Comparison of ENCODE assay signal across 10 cellular contexts in the genomic region with DNA sequence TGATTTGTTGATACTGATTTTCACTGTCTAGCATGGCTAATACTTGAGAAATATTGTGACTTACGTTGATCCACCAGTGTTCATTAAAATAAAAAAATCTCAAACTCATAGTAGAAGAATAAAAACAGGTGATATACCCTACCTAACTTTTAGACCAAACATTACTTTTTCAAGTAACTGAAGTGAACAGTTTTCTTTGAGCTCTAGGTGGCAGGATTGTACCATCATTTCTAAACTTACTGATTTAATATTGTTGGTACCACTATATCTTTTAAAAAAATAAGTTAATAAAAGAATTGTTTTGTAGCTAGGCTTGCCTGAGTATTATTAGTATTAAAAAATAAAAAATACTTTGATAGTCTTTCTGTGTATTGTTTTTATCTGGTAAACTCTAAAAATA. TPM values are rescaled to one million over a fixed set of nuclear protein-coding genes. Genes with fewer than 3 reads are reported as not detected.
DNase-seq lines count a peak whose midpoint lies in the region; ATAC-seq and TF ChIP-seq lines count a peak whose summit lies in the region.
"Had no signal": no experiment of that assay in that cellular context is flagged by ENCODE, and none has a peak within 500 bp of the region (broad histone marks: within the 10 kb centered on the region; RNA-seq: fewer than 3 reads in every experiment).

No MANE protein-coding gene starts in this region.

- H4K5ac ChIP-seq in IMR-90 (ENCODE audit: low read depth, low read length): no peak overlapping the region

- TF ChIP-seq CTCF in CD4-positive, alpha-beta T cell (IDR thresholded peaks at IDR 0.05): peak; percentile 36
- peak; percentile 47 for TF ChIP-seq CTCF in IMR-90 (conservative IDR thresholded peaks at IDR 0.05; ENCODE audit: low read depth, low read length)
- TF ChIP-seq CTCF in astrocyte of the cerebellum (IDR thresholded peaks at IDR 0.05; ENCODE audit: low read depth, low read length, missing control alignments): no peak
- TF ChIP-seq CTCF in right lobe of liver (IDR thresholded peaks at IDR 0.05): peak; percentile 17 to 40 (median 33)

- no peaks in the 10 kb centered on the region for H3K9me3 Mint-ChIP-seq in CD4-positive, alpha-beta T cell
- H3K9me3 Mint-ChIP-seq: stimulated activated naive CD8-positive, alpha-beta T cell treated with anti-CD3 and anti-CD28 coated beads, Interleukin-15, Interleukin-2, amounts not matched to agents 100 ng/mL and 50 ng/mL, for 24 hours had no signal

- H3K9ac ChIP-seq in IMR-90 (ENCODE audit: low read depth, low read length): no peak overlapping the region

- in situ Hi-C loops in IMR-90 (cut with MboI; ENCODE audit: low sequenced_read_pairs): no loop called here
- in situ Hi-C loops in astrocyte of the cerebellum (cut with HindIII; ENCODE audit: low sequenced_read_pairs): no loop called here

- H3K27me3 ChIP-seq in CD4-positive, alpha-beta T cell (ENCODE audit: control insufficient read depth, insufficient read depth, low read length): no peaks in the 10 kb centered on the region
- H3K27me3 ChIP-seq in IMR-90 (ENCODE audit: control insufficient read depth, insufficient read depth, low read length) (no peaks in the 10 kb centered on the region), right lobe of liver (no peaks in the 10 kb centered on the region)

- no peak overlapping the region for H2AK9ac ChIP-seq in IMR-90 (replicated peaks; ENCODE audit: low read depth, low read length, poor library complexity)

- no peak overlapping the region for H3K18ac ChIP-seq in IMR-90 (ENCODE audit: low read depth, low read length)

- no peak overlapping the region for H3K4me2 ChIP-seq in IMR-90 (ENCODE audit: low read depth, low read length)

- H4K8ac ChIP-seq in IMR-90 (ENCODE audit: low read depth in 2 of 2, low read length in 2 of 2): no peak overlapping the region

- H3K4me3 Mint-ChIP-seq in CD4-positive, alpha-beta T cell: no peak overlapping the region
- H3K4me3 Mint-ChIP-seq: stimulated activated naive CD8-positive, alpha-beta T cell treated with anti-CD3 and anti-CD28 coated beads, Interleukin-15, Interleukin-2, amounts not matched to agents 100 ng/mL and 50 ng/mL, for 24 hours had no signal

- H3K4ac ChIP-seq in IMR-90 (ENCODE audit: low read depth, low read length): no peak overlapping the region

- H2BK15ac ChIP-seq in IMR-90 (ENCODE audit: low read depth, low read length): no peak overlapping the region

- dilution Hi-C loops in IMR-90 (cut with HindIII; ENCODE audit: low sequenced_read_pairs, unreplicated experiment): no loop called here

- H3K23ac ChIP-seq in IMR-90 (ENCODE audit: low read depth, low read length): no peak overlapping the region

- CTCF ChIA-PET in CD4-positive, alpha-beta T cell (lab: Charles Lee): interaction anchor here (1.2 kb wide), 1 partner anchor 331 kb away, joined by 3 read pairs; no protein-coding TSS in a partner anchor
- CTCF ChIA-PET in IMR-90 (lab: Yijun Ruan, JAX): interaction anchor here (0.6 to 0.7 kb wide), 2 partner anchors 404 to 453 kb away, joined by 3 read pairs; no protein-coding TSS in a partner anchor

- H3K4me3 ChIP-seq in IMR-90 (ENCODE audit: insufficient read depth, low read depth, low read length) (no peak overlapping the region), astrocyte of the cerebellum (ENCODE audit: low read depth, low read length) (no peak overlapping the region), right lobe of liver (no peak overlapping the region)

- H2AK5ac ChIP-seq in IMR-90 (ENCODE audit: low read depth, low read length): no peak overlapping the region

- TF ChIP-seq POLR2A in IMR-90 (IDR thresholded peaks at IDR 0.05; ENCODE audit: low read depth, low read length) (no peak), right lobe of liver (IDR thresholded peaks at IDR 0.05) (no peak)

- no peak overlapping the region for H2AFZ ChIP-seq in IMR-90 (replicated peaks; ENCODE audit: low read length, poor library complexity)

- WGBS in IMR-90 (ENCODE audit: extremely low coverage in 2 of 2, insufficient read length in 1 of 2), 2 experiments: no CpG with 5 or more reads among the region's 1 CpG
- 70% methylated on average over 1 of the region's 1 CpG for WGBS in right lobe of liver (ENCODE audit: insufficient coverage, low coverage, low lambda C conversion rate, missing lambda C conversion rate)

- peaks cover 25 to 28% of the 10 kb centered on the region in 2 experiments; a peak in 3 of 4 replicates for H3K79me1 ChIP-seq in IMR-90 (ENCODE audit: low read depth in 1 of 2, low read length in 2 of 2)

- no peaks in the 10 kb centered on the region for H3K4me1 ChIP-seq in IMR-90 (ENCODE audit: control insufficient read depth, insufficient read depth, low read length)
- no peaks in the 10 kb centered on the region for H3K4me1 ChIP-seq in right lobe of liver

- H4K91ac ChIP-seq in IMR-90 (ENCODE audit: insufficient read depth, low read depth, low read length): no peak overlapping the region

- no peaks in the 10 kb centered on the region for H3K27me3 Mint-ChIP-seq in CD4-positive, alpha-beta T cell
- H3K27me3 Mint-ChIP-seq: stimulated activated naive CD8-positive, alpha-beta T cell treated with anti-CD3 and anti-CD28 coated beads, Interleukin-15, Interleukin-2, amounts not matched to agents 100 ng/mL and 50 ng/mL, for 24 hours had no signal

- no peak overlapping the region for H2BK120ac ChIP-seq in IMR-90 (ENCODE audit: low read depth, low read length)

- peak; percentile 55 for TF ChIP-seq RAD21 in IMR-90 (IDR thresholded peaks at IDR 0.05; ENCODE audit: low read length)

- peak overlapping the region; percentile 6 for H3K27ac Mint-ChIP-seq in CD4-positive, alpha-beta T cell
- H3K27ac Mint-ChIP-seq: stimulated activated naive CD8-positive, alpha-beta T cell treated with anti-CD3 and anti-CD28 coated beads, Interleukin-15, Interleukin-2, amounts not matched to agents 100 ng/mL and 50 ng/mL, for 24 hours had no signal

- H3K9me1 ChIP-seq in IMR-90 (ENCODE audit: insufficient read depth, low read length): no peaks in the 10 kb centered on the region

- no peak overlapping the region for H3K56ac ChIP-seq in IMR-90 (ENCODE audit: extremely low read depth, insufficient read depth, low read length)

- no peak overlapping the region for H2BK5ac ChIP-seq in IMR-90 (ENCODE audit: low read depth, low read length, poor library complexity, severe bottlenecking)

- H3K27ac ChIP-seq in CD4-positive, alpha-beta T cell (ENCODE audit: low read depth, low read length): no peak overlapping the region
- H3K27ac ChIP-seq in IMR-90 (ENCODE audit: insufficient read depth, low read length) (no peak overlapping the region), right lobe of liver (no peak overlapping the region)

- no TSS peak for BruUV-seq in IMR-90 (replicated peaks; lab: Mats Ljungman, UMichigan)

- H3K9me3 ChIP-seq in CD4-positive, alpha-beta T cell (ENCODE audit: control insufficient read depth, low read length): no peaks in the 10 kb centered on the region
- no peaks in the 10 kb centered on the region for H3K9me3 ChIP-seq in IMR-90 (ENCODE audit: control insufficient read depth, insufficient read depth, low read length)
- H3K9me3 ChIP-seq in right lobe of liver: no peaks in the 10 kb centered on the region

- H3K4me1 Mint-ChIP-seq in CD4-positive, alpha-beta T cell (ENCODE audit: low read depth): peaks cover 38% of the 10 kb centered on the region

- ATAC-seq in CD4-positive, alpha-beta T cell (ENCODE audit: poor library complexity): no peak
- ATAC-seq in IMR-90 (ENCODE audit: low read depth) (peak; percentile 27; the same call in 1 of the 2 replicates), right lobe of liver (no peak), GM19324 (IDR thresholded peaks at IDR 0.05; ENCODE audit: low FRiP score, unreplicated experiment) (no peak)

- H3K14ac ChIP-seq in IMR-90 (replicated peaks; ENCODE audit: low read depth, low read length): no peak overlapping the region

- DNase-seq in CD4-positive, alpha-beta T cell: no peak
- peak; percentile 41 for DNase-seq in IMR-90
- DNase-seq in astrocyte of the cerebellum (ENCODE audit: low read depth): peak; percentile 19
- DNase-seq in right lobe of liver: no peak
- DNase-seq in activated naive CD4-positive, alpha-beta T cell treated with Interleukin-2 at 50 U/mL for 16 hours: no peak
- DNase-seq in stimulated activated CD4-positive, alpha-beta T cell treated with anti-CD3 and anti-CD28 coated beads, Interleukin-4, amount 100 ng/mL, for 4 hours: no peak
- DNase-seq in GDM1 (lab: John Stamatoyannopoulos, UW): no peak
- DNase-seq: NCI-H2227 treated with DMSO at 0.1 percent for 48 hours had no signal

- H3K36me3 Mint-ChIP-seq in CD4-positive, alpha-beta T cell (ENCODE audit: low read depth): peaks cover 90% of the 10 kb centered on the region

- H3K36me3 ChIP-seq in IMR-90 (ENCODE audit: control insufficient read depth, insufficient read depth, low read length) (peaks cover 27% of the 10 kb centered on the region), right lobe of liver (peaks cover 0 to 53% (median 0%) of the 10 kb centered on the region in 4 donors)

- no peak overlapping the region for H2BK20ac ChIP-seq in IMR-90 (ENCODE audit: low read depth, low read length)

- intact Hi-C loops in CD4-positive, alpha-beta T cell (cut with DNase I, micrococcal nuclease): loop anchor here in 1 of 2 experiments (10.0 kb wide), 1 partner anchor 1152 kb away; no protein-coding TSS in a partner anchor
- intact Hi-C loops in IMR-90 (cut with micrococcal nuclease) (no loop called here), right lobe of liver (cut with DNase I) (no loop called here)

- H4K20me1 ChIP-seq in IMR-90 (ENCODE audit: insufficient read depth, low read length): peaks cover 9% of the 10 kb centered on the region; the same call in 1 of the 2 replicates

- POLR2A ChIA-PET in CD4-positive, alpha-beta T cell (lab: Charles Lee): interaction anchor here (0.6 kb wide), 1 partner anchor 23 kb away, joined by 3 read pairs; no protein-coding TSS in a partner anchor
- POLR2A ChIA-PET in IMR-90 (lab: Charles Lee; ENCODE audit: unreplicated experiment): no interaction called here

RNA-seq across cellular contexts. Expression of a gene that starts 21.5 kb away (rescaled TPM):
- 10 to 100 TPM; 65.4 to 66.5 TPM for total RNA-seq in CD4-positive, alpha-beta T cell
- total RNA-seq in IMR-90 (2012; rRNA removed) (29.6 and 44.7 TPM in 2 replicates), right lobe of liver (10 to 100 TPM; 11.1 to 23.8 (median 18.3) TPM)
- polyA plus RNA-seq in IMR-90 (2012; rRNA removed): 22.1 and 22.3 TPM in 2 replicates
- polyA plus RNA-seq in IMR-90 (2012; cell fraction: cytosol; rRNA removed): 4.0 and 7.3 TPM in 2 replicates
- polyA plus RNA-seq in IMR-90 (2012; cell fraction: nucleus; rRNA removed; ENCODE audit: low replicate concordance): 1.1 and 9.4 TPM in 2 replicates

RNA-seq across cellular contexts. Expression of a gene that starts 38.1 kb away (rescaled TPM):
- total RNA-seq in CD4-positive, alpha-beta T cell: 1 to 10 TPM; 4.3 to 5.5 TPM
- total RNA-seq in IMR-90 (2012; rRNA removed) (2.0 and 12.8 TPM in 2 replicates), right lobe of liver (10 to 100 TPM in 5 of 6 experiments, 1 to 10 TPM in 1; 9.5 to 20.1 (median 12.1) TPM)
- 13.7 and 15.9 TPM in 2 replicates for polyA plus RNA-seq in IMR-90 (2012; rRNA removed)
- 3.4 and 3.8 TPM in 2 replicates for polyA plus RNA-seq in IMR-90 (2012; cell fraction: cytosol; rRNA removed)
- polyA plus RNA-seq in IMR-90 (2012; cell fraction: nucleus; rRNA removed; ENCODE audit: low replicate concordance): 0.87 and 4.0 TPM in 2 replicates

RNA-seq across cellular contexts. Expression of a gene that starts 43.1 kb away (rescaled TPM):
- under 1 TPM; 0.22 to 0.25 TPM for total RNA-seq in CD4-positive, alpha-beta T cell
- total RNA-seq in IMR-90 (2012; rRNA removed): 4.5 and 5.8 TPM in 2 replicates
- 1.1 and 1.8 TPM in 2 replicates for polyA plus RNA-seq in IMR-90 (2012; rRNA removed)
- 0.18 and 0.28 TPM in 2 replicates for polyA plus RNA-seq in IMR-90 (2012; cell fraction: cytosol; rRNA removed)
- 0.04 and 0.40 TPM in 2 replicates for polyA plus RNA-seq in IMR-90 (2012; cell fraction: nucleus; rRNA removed; ENCODE audit: low replicate concordance)
- under 1 TPM; 0.09 to 0.50 (median 0.24) TPM for total RNA-seq in right lobe of liver

Comparison
In these comparisons a context has a peak if more than half of its experiments do, and no peak if none do; other contexts are left out.
1. DNase-seq: peak in IMR-90 (single experiment) and astrocyte of the cerebellum (single experiment); none in CD4-positive, alpha-beta T cell (0 of 10), right lobe of liver (0 of 3), activated naive CD4-positive, alpha-beta T cell treated with Interleukin-2 at 50 U/mL for 16 hours (single experiment), stimulated activated CD4-positive, alpha-beta T cell treated with anti-CD3 and anti-CD28 coated beads, Interleukin-4, amount 100 ng/mL, for 4 hours (0 of 2) and GDM1 (single experiment).